In genomic region chr6:31901953-31902643, GRCh38 we compare ENCODE assay signal across 8 cellular contexts. TPM values are rescaled to one million over a fixed set of nuclear protein-coding genes. Genes with fewer than 3 reads are reported as not detected.
DNase-seq lines count a peak whose midpoint lies in the region.

Gene ZBTB12 (minus strand): TSS chr6:31902086. CDS start chr6:31901305, 781 bp downstream.

- H3K27ac Mint-ChIP-seq in activated naive CD8-positive, alpha-beta T cell = peak within 1 kb of the TSS; percentile 84

- peak; percentile 97 for DNase-seq in Caki2 (ENCODE audit: low read depth)
- peak; percentile 92 for DNase-seq in H4 (ENCODE audit: low spot score)
- DNase-seq in NCI-H1105 (lab: John Stamatoyannopoulos, UW) = peak; percentile 97
- peak; percentile 69 for DNase-seq in SKM-1 (lab: John Stamatoyannopoulos, UW; ENCODE audit: unreplicated experiment)
- DNase-seq in glomerular visceral epithelial cell (ENCODE audit: extremely low spot score) = peak; percentile 96
- DNase-seq in occipital lobe (lab: John Stamatoyannopoulos, UW) = peak; percentile 92
- DNase-seq in superior temporal gyrus (ENCODE audit: extremely low spot score) = peak; percentile 97

- no peaks in the 10 kb centered on the region for H3K36me3 Mint-ChIP-seq in activated naive CD8-positive, alpha-beta T cell

- in situ Hi-C loops in Caki2 (cut with HindIII; ENCODE audit: low pct_unique_long_range_greater_than_20kb, low sequenced_read_pairs) = no loop called here

- H3K27me3 Mint-ChIP-seq in activated naive CD8-positive, alpha-beta T cell = no peaks in the 10 kb centered on the region

- peaks cover 27% of the 10 kb centered on the region for H3K4me1 Mint-ChIP-seq in activated naive CD8-positive, alpha-beta T cell (ENCODE audit: low read depth)

- H3K9me3 Mint-ChIP-seq in activated naive CD8-positive, alpha-beta T cell (ENCODE audit: low read depth) = no peaks in the 10 kb centered on the region

- peak within 1 kb of the TSS; percentile 88 for H3K4me3 Mint-ChIP-seq in activated naive CD8-positive, alpha-beta T cell

RNA-seq across cellular contexts. Expression of gene ZBTB12, which starts in this region (rescaled TPM):
- total RNA-seq in Caki2 (2014; rRNA removed; shearing (Covaris generic); ENCODE audit: low replicate concordance) = 5.5 and 9.3 TPM in 2 replicates
- 0.62 and 0.70 TPM in 2 replicates for total RNA-seq in H4 (2014; rRNA removed; shearing (Covaris generic))
- total RNA-seq in occipital lobe = 25.6 TPM

Comparison
In these comparisons a context has a peak if more than half of its experiments do, and no peak if none do; other contexts are left out.
1. Peak in every context shown above with its lines: DNase-seq.
2. Peak in DNase-seq in H4; RNA of the gene not detected or under 1 TPM.